Comparison of ENCODE assay signal across 8 cellular contexts in the genomic region with DNA sequence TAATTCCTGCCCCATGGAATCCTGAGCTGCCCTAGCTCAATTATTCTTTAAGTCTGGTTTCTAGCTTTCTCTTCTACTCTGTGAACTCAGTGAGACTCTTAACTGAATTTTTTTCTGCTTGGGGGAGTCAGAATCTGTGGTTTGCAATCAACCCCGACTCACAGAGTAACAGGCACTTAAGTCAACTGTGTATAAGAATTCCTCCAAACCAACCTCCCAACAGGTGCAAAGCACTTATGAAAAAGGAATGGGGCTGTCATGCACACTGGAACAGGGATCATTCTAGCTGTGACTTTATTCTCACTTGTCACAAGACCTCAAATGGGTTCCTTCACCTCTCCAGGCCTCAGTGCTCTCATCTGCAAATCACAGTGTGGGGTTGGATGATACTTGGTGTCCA.
"Had no signal": no experiment of that assay in that cellular context is flagged by ENCODE, and none has a peak within 500 bp of the region (broad histone marks: within the 10 kb centered on the region; RNA-seq: fewer than 3 reads in every experiment).

No MANE protein-coding gene starts in this region.

- H3K4me3 Mint-ChIP-seq: H9 had no signal

- DNase-seq: GOT3, HCEC 1CT, IMR-90, KG1 had no signal

- ATAC-seq: K562 had no signal

- H3K9me3 Mint-ChIP-seq: H9 had no signal

- H3K27ac Mint-ChIP-seq: H9 had no signal

- FAIRE-seq: H54, HTR-8/SVneo, K562 had no signal

- H3K4me3 ChIP-seq: K562 had no signal
